Comparison of ENCODE assay signal across 25 cellular contexts in genomic region chr12:70383886-70384285, GRCh38. TPM values are rescaled to one million over a fixed set of nuclear protein-coding genes. Genes with fewer than 3 reads are reported as not detected.
DNase-seq lines count a peak whose midpoint lies in the region; ATAC-seq, FAIRE-seq and TF ChIP-seq lines count a peak whose summit lies in the region.
"Had no signal": no experiment of that assay in that cellular context is flagged by ENCODE, and none has a peak within 500 bp of the region (broad histone marks: within the 10 kb centered on the region; RNA-seq: fewer than 3 reads in every experiment).

No MANE protein-coding gene starts in this region.

- DNase-seq in EH (ENCODE audit: low read depth) = peak; percentile 20
- peak; percentile 47 to 80 for DNase-seq in HAP-1 (ENCODE audit: low spot score in 2 of 2)
- DNase-seq in astrocyte (ENCODE audit: low read depth) = no peak
- DNase-seq in trophoblast cell = no peak
- DNase-seq in middle frontal gyrus (ENCODE audit: extremely low spot score, low spot score) = no peak
- DNase-seq in stimulated activated naive CD4-positive, alpha-beta T cell treated with Interleukin-2 at 50 U/mL for 16 hours (lab: John Stamatoyannopoulos, UW) = no peak
- DNase-seq: 8988T; GDM1; HCEC 1CT; MG63; NCI-H1417; NCI-H1694; NCI-H2029 treated with DMSO at 0.1 percent for 48 hours; NCI-H446 treated with DMSO at 0.1 percent for 48 hours; NCI-H526; NCI-H82; NK-92 treated with Interleukin-12 subunit alpha and Interleukin-12 subunit beta, amount 100 ng/mL, for 24 hours; PC-3 had no signal

- no peak overlapping the region for H3K4ac ChIP-seq in trophoblast cell (ENCODE audit: low read depth, low read length)

- in situ Hi-C loops in HAP-1 (cut with MboI; ENCODE audit: low sequenced_read_pairs) = no loop called here

- H3K27me3 ChIP-seq in HAP-1 (ENCODE audit: low read depth) = no peaks in the 10 kb centered on the region
- H3K27me3 ChIP-seq in astrocyte (ENCODE audit: insufficient read depth, low read length) = no peaks in the 10 kb centered on the region
- no peaks in the 10 kb centered on the region for H3K27me3 ChIP-seq in trophoblast cell (ENCODE audit: insufficient read depth, low read length)
- H3K27me3 ChIP-seq: MG63, SJSA1 had no signal

- H3K23ac ChIP-seq in trophoblast cell (ENCODE audit: low read length) = no peak overlapping the region

- no CpG with 5 or more reads among the region's 3 CpGs for WGBS in trophoblast cell (ENCODE audit: extremely low coverage, insufficient coverage, insufficient read length)

- no peaks in the 10 kb centered on the region for H3K27me3 Mint-ChIP-seq in astrocyte (ENCODE audit: low read depth, unreplicated experiment)

- H3K4me1 ChIP-seq in HAP-1 = peaks cover 19% of the 10 kb centered on the region
- H3K4me1 ChIP-seq in astrocyte (ENCODE audit: insufficient read depth, low read length) = no peaks in the 10 kb centered on the region
- H3K4me1 ChIP-seq in trophoblast cell (ENCODE audit: control insufficient read depth in 1 of 2, insufficient read depth in 2 of 2, low read length in 2 of 2) = no peaks in the 10 kb centered on the region

- H2BK120ac ChIP-seq in trophoblast cell (ENCODE audit: insufficient read depth, low read length, poor library complexity) = no peak overlapping the region

- no peak overlapping the region for H2AK5ac ChIP-seq in trophoblast cell (ENCODE audit: low read length)

- H3K9me3 ChIP-seq in HAP-1 = 0 out of 2 replicates have a peak, but pooled peaks cover 2% of the 10 kb centered on the region
- no peaks in the 10 kb centered on the region for H3K9me3 ChIP-seq in astrocyte (ENCODE audit: insufficient read depth, low read depth, low read length)
- H3K9me3 ChIP-seq in trophoblast cell (ENCODE audit: insufficient read depth, low read depth, low read length) = no peaks in the 10 kb centered on the region
- H3K9me3 ChIP-seq: MG63, SJSA1 had no signal

- H4K20me1 ChIP-seq in astrocyte (ENCODE audit: insufficient read depth, low read length) = no peaks in the 10 kb centered on the region

- H3K36me3 Mint-ChIP-seq in astrocyte (ENCODE audit: low read depth, unreplicated experiment) = peaks cover 13% of the 10 kb centered on the region

- H3K79me1 ChIP-seq in trophoblast cell (ENCODE audit: low read length) = no peaks in the 10 kb centered on the region

- H2AFZ ChIP-seq in astrocyte (ENCODE audit: low read depth, low read length) = no peak overlapping the region
- H2AFZ ChIP-seq in trophoblast cell (ENCODE audit: insufficient read depth, low read length, poor library complexity) = no peak overlapping the region

- H4K12ac ChIP-seq in trophoblast cell (ENCODE audit: low read depth, low read length) = no peak overlapping the region

- ATAC-seq in HG03135 (IDR thresholded peaks at IDR 0.05; ENCODE audit: unreplicated experiment) = no peak
- no peak for ATAC-seq in HG03039 (IDR thresholded peaks at IDR 0.05; ENCODE audit: unreplicated experiment)
- ATAC-seq: HepG2, PC-3, Right ventricle myocardium inferior had no signal

- H3K14ac ChIP-seq in trophoblast cell (ENCODE audit: low read length) = no peak overlapping the region

- H3K9me3 Mint-ChIP-seq in astrocyte (ENCODE audit: unreplicated experiment) = peaks cover 2% of the 10 kb centered on the region

- H3K79me2 ChIP-seq in astrocyte (ENCODE audit: insufficient read depth, low read length) = no peaks in the 10 kb centered on the region
- H3K79me2 ChIP-seq in trophoblast cell (ENCODE audit: control insufficient read depth, insufficient read depth, low read length, poor library complexity) = no peaks in the 10 kb centered on the region

- no peak overlapping the region for H4K91ac ChIP-seq in trophoblast cell (ENCODE audit: low read depth, low read length)

- H3K36me3 ChIP-seq in HAP-1 (replicated peaks) = no peaks in the 10 kb centered on the region
- no peaks in the 10 kb centered on the region for H3K36me3 ChIP-seq in astrocyte (ENCODE audit: insufficient read depth, low read length)
- H3K36me3 ChIP-seq in trophoblast cell (ENCODE audit: control insufficient read depth in 1 of 2, insufficient read depth in 2 of 2, low read length in 2 of 2) = no peaks in the 10 kb centered on the region
- H3K36me3 ChIP-seq: MG63, SJSA1 had no signal

- H3K4me2 ChIP-seq in astrocyte (ENCODE audit: low read length) = no peak overlapping the region
- H3K4me2 ChIP-seq in trophoblast cell (ENCODE audit: low read length) = no peak overlapping the region

- no peak for FAIRE-seq in astrocyte (lab: Jason Lieb, UNC)
- FAIRE-seq: D721Med, GM12891, HepG2 had no signal

- TF ChIP-seq CTCF in astrocyte (IDR thresholded peaks at IDR 0.05; ENCODE audit: insufficient read depth, low read depth, low read length) = no peak

- no peak overlapping the region for H3K18ac ChIP-seq in trophoblast cell (ENCODE audit: low read length)

- no peak overlapping the region for H2BK12ac ChIP-seq in trophoblast cell (ENCODE audit: low read length)

- H3K27ac Mint-ChIP-seq in astrocyte (ENCODE audit: unreplicated experiment) = peak overlapping the region; percentile 69

- H2BK5ac ChIP-seq in trophoblast cell (ENCODE audit: low read depth, low read length, poor library complexity) = no peak overlapping the region

- H3K4me1 Mint-ChIP-seq in astrocyte (ENCODE audit: low read depth, unreplicated experiment) = no peaks in the 10 kb centered on the region

- no peak overlapping the region for H3K4me3 ChIP-seq in HAP-1
- H3K4me3 ChIP-seq in astrocyte (ENCODE audit: insufficient read depth, low read depth, low read length) = no peak overlapping the region
- H3K4me3 ChIP-seq in trophoblast cell (ENCODE audit: low read depth, low read length) = no peak overlapping the region
- H3K4me3 ChIP-seq: MG63, SJSA1 had no signal

- no peak overlapping the region for H3K4me3 Mint-ChIP-seq in astrocyte (ENCODE audit: unreplicated experiment)

- H4K8ac ChIP-seq in trophoblast cell (ENCODE audit: low read depth, low read length) = no peak overlapping the region

- no peak overlapping the region for H3K9ac ChIP-seq in astrocyte (ENCODE audit: low read length)
- no peak overlapping the region for H3K9ac ChIP-seq in trophoblast cell (ENCODE audit: low read length)

- H3K27ac ChIP-seq in astrocyte (ENCODE audit: low read depth, low read length) (no peak overlapping the region), trophoblast cell (ENCODE audit: low read depth, low read length) (peak overlapping the region; percentile 43)
- H3K27ac ChIP-seq: SJSA1 had no signal

RNA-seq across cellular contexts. Expression of gene KCNMB4, which starts 17.8 kb away (rescaled TPM):
- total RNA-seq in astrocyte = 8.3 and 10.5 TPM in 2 replicates
- 6.9 and 7.2 TPM in 2 replicates for polyA plus RNA-seq in trophoblast cell (2013)

Comparison
In these comparisons a context has a peak if more than half of its experiments do, and no peak if none do; other contexts are left out.
1. DNase-seq: peak in EH (single experiment) and HAP-1 (2 of 2); none in astrocyte (single experiment), trophoblast cell (0 of 2), middle frontal gyrus (single experiment) and stimulated activated naive CD4-positive, alpha-beta T cell treated with Interleukin-2 at 50 U/mL for 16 hours (single experiment).